In the genomic region with DNA sequence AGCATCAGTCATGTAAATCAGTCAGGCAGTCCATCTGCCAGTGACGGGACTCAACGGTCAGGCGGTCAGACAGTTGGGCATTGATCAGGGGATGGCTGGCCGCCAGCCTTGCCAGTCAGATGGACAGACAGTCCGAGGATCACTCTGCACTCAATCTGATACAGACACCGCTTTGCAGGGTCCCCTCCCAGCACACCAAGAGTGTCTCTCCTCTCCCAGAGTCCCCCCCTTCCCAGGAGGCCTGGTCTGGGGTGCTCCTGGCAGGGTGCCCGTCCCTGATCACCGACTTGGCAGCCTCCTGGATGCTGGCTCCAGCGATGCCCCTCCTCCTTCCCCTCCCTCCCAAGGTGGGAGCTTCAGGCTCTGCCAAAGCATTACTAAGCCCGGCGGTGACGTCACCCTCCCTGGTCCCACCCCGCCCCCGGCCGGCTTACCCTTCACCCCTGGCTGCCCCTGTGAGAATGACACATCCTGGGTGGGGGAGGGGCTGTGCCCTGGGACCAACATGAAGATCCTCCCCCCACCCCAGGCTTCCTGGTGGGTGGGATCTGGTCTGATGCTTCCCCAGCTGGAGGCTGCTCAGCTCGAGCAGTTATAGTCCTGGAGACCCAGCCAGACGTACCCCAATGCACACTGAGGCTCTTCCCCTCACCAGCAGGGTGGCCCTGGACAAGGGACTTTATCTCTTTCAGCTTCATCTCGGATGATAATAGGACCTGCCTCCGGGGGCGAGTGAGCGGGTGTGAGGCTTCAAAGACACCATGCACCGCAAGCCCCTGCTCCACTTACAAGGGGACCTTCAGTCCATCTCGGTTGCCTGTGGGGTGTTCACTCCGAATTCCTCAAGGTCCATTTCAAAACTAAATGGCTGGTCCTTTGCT, we compare ENCODE assay signal across 1 cellular context.
A peak's percentile ranks its signal among the peaks of the same experiment; 100 is the strongest.
TF ChIP-seq lines count a peak whose summit lies in the region.

No MANE protein-coding gene starts in this region.

TF ChIP-seq in H1, 55 proteins besides CTCF, POLR2A, EP300 and RAD21 (continued from another document):
- TF ChIP-seq, protein P1, sequence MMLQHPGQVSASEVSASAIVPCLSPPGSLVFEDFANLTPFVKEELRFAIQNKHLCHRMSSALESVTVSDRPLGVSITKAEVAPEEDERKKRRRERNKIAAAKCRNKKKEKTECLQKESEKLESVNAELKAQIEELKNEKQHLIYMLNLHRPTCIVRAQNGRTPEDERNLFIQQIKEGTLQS (IDR thresholded peaks at IDR 0.05; ENCODE audit: insufficient read depth, low read depth, low read length) = 0 out of 2 replicates have a peak, but pooled peaks have one; percentile 13
- TF ChIP-seq CREB1 (IDR thresholded peaks at IDR 0.05) = peak; percentile 57; the same call in 1 of the 2 replicates
- TF ChIP-seq, protein P2, sequence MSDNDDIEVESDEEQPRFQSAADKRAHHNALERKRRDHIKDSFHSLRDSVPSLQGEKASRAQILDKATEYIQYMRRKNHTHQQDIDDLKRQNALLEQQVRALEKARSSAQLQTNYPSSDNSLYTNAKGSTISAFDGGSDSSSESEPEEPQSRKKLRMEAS (IDR thresholded peaks at IDR 0.05) = no peak
- peak; percentile 89 for TF ChIP-seq JUND (IDR thresholded peaks at IDR 0.05; ENCODE audit: low read length)
- 0 out of 2 replicates have a peak, but pooled peaks have one; percentile 67 for TF ChIP-seq RXRA (IDR thresholded peaks at IDR 0.05; ENCODE audit: insufficient read depth, low read depth, low read length)
- TF ChIP-seq TCF12 (IDR thresholded peaks at IDR 0.05; ENCODE audit: low read depth, low read length) = no peak
